Comparison of ENCODE assay signal across 8 cellular contexts in genomic region chrX:109843963-109844751, GRCh38.
A peak's percentile ranks its signal among the peaks of the same experiment; 100 is the strongest.
DNase-seq lines count a peak whose midpoint lies in the region; ATAC-seq and TF ChIP-seq lines count a peak whose summit lies in the region.

No MANE protein-coding gene starts in this region.

- DNase-seq in NCI-H69 (lab: John Stamatoyannopoulos, UW) (peak; percentile 35), myocyte (ENCODE audit: low read depth) (peak; percentile 67), NCI-H1417 (lab: John Stamatoyannopoulos, UW) (no peak), COLO829 (ENCODE audit: low spot score) (no peak), NCI-H774 (lab: John Stamatoyannopoulos, UW) (no peak), GM19238 (ENCODE audit: insufficient read length, low spot score) (no peak)

- no peak for TF ChIP-seq POLR2A in GM18505 (IDR thresholded peaks at IDR 0.05; ENCODE audit: borderline replicate concordance, extremely low read depth, insufficient read depth, insufficient read length)

- ATAC-seq in GM18505 (IDR thresholded peaks at IDR 0.05; ENCODE audit: unreplicated experiment), result peak; percentile 60
- ATAC-seq in GM21786 (IDR thresholded peaks at IDR 0.05; ENCODE audit: unreplicated experiment), result peak; percentile 42

Comparison
In these comparisons a context has a peak if more than half of its experiments do, and no peak if none do; other contexts are left out.
1. DNase-seq: peak in NCI-H69 (single experiment) and myocyte (single experiment); none in NCI-H1417 (0 of 3), COLO829 (single experiment), NCI-H774 (single experiment) and GM19238 (single experiment).